ENCODE assay signal across 21 cellular contexts in genomic region chr11:61800331-61801281, GRCh38. TPM values are rescaled to one million over a fixed set of nuclear protein-coding genes. Genes with fewer than 3 reads are reported as not detected.
A peak's percentile ranks its signal among the peaks of the same experiment; 100 is the strongest.
DNase-seq lines count a peak whose midpoint lies in the region; ATAC-seq and TF ChIP-seq lines count a peak whose summit lies in the region.
"Had no signal": no experiment of that assay in that cellular context is flagged by ENCODE, and none has a peak within 500 bp of the region (broad histone marks: within the 10 kb centered on the region; RNA-seq: fewer than 3 reads in every experiment).

No MANE protein-coding gene starts in this region.

- intact Hi-C loops in PC-9 (cut with micrococcal nuclease; ENCODE audit: unreplicated experiment): no loop called here
- intact Hi-C loops in posterior vena cava (cut with DNase I): loop anchor here in 1 of 2 donors (10.0 kb wide), 1 partner anchor 754 kb away; no protein-coding TSS in a partner anchor
- intact Hi-C loops in transverse colon (cut with DNase I; ENCODE audit: low total_unique reads): no loop called here

- H3K27ac Mint-ChIP-seq in T-helper 2 cell treated with Interferon-gamma antibody and Interleukin-4, amounts not matched to agents 5 μg/mL and 100 μg/mL, for 36 hours: peak overlapping the region; percentile 33
- no peak overlapping the region for H3K27ac Mint-ChIP-seq in chondrocyte (ENCODE audit: unreplicated experiment)
- H3K27ac Mint-ChIP-seq in progenitor cell of endocrine pancreas: peak overlapping the region; percentile 19
- H3K27ac Mint-ChIP-seq: activated CD4-positive, alpha-beta T cell treated with anti-CD3 and anti-CD28 coated beads for 36 hours had no signal

- WGBS in transverse colon (ENCODE audit: low coverage in 1 of 2), 2 donors: 83 to 88% methylated on average over 3 of the region's 3 CpGs

- H2AFZ ChIP-seq in PC-9: no peak overlapping the region
- H2AFZ ChIP-seq: parathyroid adenoma had no signal

- in situ Hi-C loops in transverse colon (cut with MboI; ENCODE audit: low pct_ligation_motif_present in 1 of 4, low pct_unique_long_range_greater_than_20kb in 1 of 4, low sequenced_read_pairs in 3 of 4): no loop called here

- H3K79me2 ChIP-seq in PC-9 (ENCODE audit: low read depth): peaks cover 24% of the 10 kb centered on the region
- H3K79me2 ChIP-seq: parathyroid adenoma had no signal

- no peak overlapping the region for H3K4me3 ChIP-seq in PC-9
- no peak overlapping the region for H3K4me3 ChIP-seq in transverse colon
- H3K4me3 ChIP-seq: GM12878, lower lobe of right lung had no signal

- ATAC-seq in GM18861 (IDR thresholded peaks at IDR 0.05; ENCODE audit: unreplicated experiment): no peak
- ATAC-seq: activated CD4-positive, alpha-beta T cell treated with anti-CD3 and anti-CD28 coated beads for 36 hours; GM12878; lower lobe of right lung; Panc1 had no signal

- TSS peak; percentile 27 for BruUV-seq in PC-9 (replicated peaks; lab: Mats Ljungman, UMichigan)

- DNase-seq in T-helper 2 cell treated with Interferon-gamma antibody and Interleukin-4, amounts not matched to agents 5 μg/mL and 100 μg/mL, for 36 hours (ENCODE audit: low spot score): no peak
- DNase-seq in T-helper 2 cell: no peak
- DNase-seq in PC-9: no peak
- DNase-seq in chondrocyte (ENCODE audit: low spot score): peak; percentile 7
- no peak for DNase-seq in progenitor cell of endocrine pancreas (ENCODE audit: low spot score, unreplicated experiment)
- DNase-seq in posterior vena cava (ENCODE audit: low spot score): no peak
- DNase-seq in transverse colon: no peak
- DNase-seq: activated CD4-positive, alpha-beta T cell treated with anti-CD3 and anti-CD28 coated beads for 36 hours; activated CD8-positive, alpha-beta memory T cell treated with anti-CD3 and anti-CD28 coated beads, Interleukin-2, amount 50 U/mL, for 4 hours; activated naive CD4-positive, alpha-beta T cell; GOT3; lower lobe of right lung; NCI-H1417 treated with DMSO at 0.1 percent for 48 hours; stimulated activated naive CD4-positive, alpha-beta T cell treated with Interleukin-2 at 50 U/mL for 16 hours; T-helper 9 cell; trophoblast cell had no signal

- no peak overlapping the region for H3K4me2 ChIP-seq in PC-9

- no peaks in the 10 kb centered on the region; the same call in none of the 2 replicates for H4K20me1 ChIP-seq in PC-9 (ENCODE audit: insufficient read depth)

- TF ChIP-seq EP300 in transverse colon (IDR thresholded peaks at IDR 0.05; ENCODE audit: low read depth): no peak

- no peaks in the 10 kb centered on the region for H3K27me3 Mint-ChIP-seq in T-helper 2 cell treated with Interferon-gamma antibody and Interleukin-4, amounts not matched to agents 5 μg/mL and 100 μg/mL, for 36 hours (ENCODE audit: low read depth)
- no peaks in the 10 kb centered on the region for H3K27me3 Mint-ChIP-seq in chondrocyte (ENCODE audit: low read depth)
- H3K27me3 Mint-ChIP-seq in progenitor cell of endocrine pancreas: no peaks in the 10 kb centered on the region
- H3K27me3 Mint-ChIP-seq: activated CD4-positive, alpha-beta T cell treated with anti-CD3 and anti-CD28 coated beads for 36 hours had no signal

- TF ChIP-seq POLR2A in transverse colon (IDR thresholded peaks at IDR 0.05): no peak

- H3K27ac ChIP-seq in PC-9: no peak overlapping the region
- no peak overlapping the region for H3K27ac ChIP-seq in transverse colon
- H3K27ac ChIP-seq: lower lobe of right lung, parathyroid adenoma had no signal

- no peaks in the 10 kb centered on the region for H3K9me3 ChIP-seq in PC-9 (ENCODE audit: insufficient read depth, low read depth)
- no peaks in the 10 kb centered on the region for H3K9me3 ChIP-seq in transverse colon
- H3K9me3 ChIP-seq: lower lobe of right lung had no signal

- CTCF ChIA-PET in PC-9 (lab: Charles Lee): interaction anchor here (0.7 kb wide), 1 partner anchor 33 kb away, joined by 6 read pairs; no protein-coding TSS in a partner anchor

- no peaks in the 10 kb centered on the region for H3K9me2 ChIP-seq in PC-9 (ENCODE audit: insufficient read depth)

- peaks cover 55% of the 10 kb centered on the region; the same call in 1 of the 2 replicates for H3F3A ChIP-seq in PC-9 (ENCODE audit: insufficient read depth, low read depth)

- H3K27me3 ChIP-seq in PC-9 (ENCODE audit: insufficient read depth, low read depth) (no peaks in the 10 kb centered on the region), transverse colon (no peaks in the 10 kb centered on the region)

- POLR2A ChIA-PET in PC-9 (lab: Charles Lee; ENCODE audit: unreplicated experiment): interaction anchor here (0.7 kb wide), 1 partner anchor 14 kb away, joined by 6 read pairs; no protein-coding TSS in a partner anchor

- peaks cover 30% of the 10 kb centered on the region for H3K4me1 Mint-ChIP-seq in T-helper 2 cell treated with Interferon-gamma antibody and Interleukin-4, amounts not matched to agents 5 μg/mL and 100 μg/mL, for 36 hours (ENCODE audit: low read depth)
- H3K4me1 Mint-ChIP-seq in chondrocyte (ENCODE audit: low read depth) (peaks cover 7% of the 10 kb centered on the region), progenitor cell of endocrine pancreas (ENCODE audit: low read depth) (peaks cover 2% of the 10 kb centered on the region)

- H3K9me3 Mint-ChIP-seq in T-helper 2 cell treated with Interferon-gamma antibody and Interleukin-4, amounts not matched to agents 5 μg/mL and 100 μg/mL, for 36 hours: no peaks in the 10 kb centered on the region
- no peaks in the 10 kb centered on the region for H3K9me3 Mint-ChIP-seq in chondrocyte (ENCODE audit: low read depth)
- no peaks in the 10 kb centered on the region for H3K9me3 Mint-ChIP-seq in progenitor cell of endocrine pancreas (ENCODE audit: low read depth)

- H3K36me3 Mint-ChIP-seq in T-helper 2 cell treated with Interferon-gamma antibody and Interleukin-4, amounts not matched to agents 5 μg/mL and 100 μg/mL, for 36 hours (ENCODE audit: low read depth): peaks cover 76% of the 10 kb centered on the region
- H3K36me3 Mint-ChIP-seq in chondrocyte (ENCODE audit: low read depth) (peaks cover 20% of the 10 kb centered on the region), progenitor cell of endocrine pancreas (ENCODE audit: insufficient read depth) (peaks cover 20% of the 10 kb centered on the region)

- no peaks in the 10 kb centered on the region for H3K4me1 ChIP-seq in PC-9 (replicated peaks; ENCODE audit: insufficient read depth)
- H3K4me1 ChIP-seq in transverse colon: peaks cover 0 to 3% (median 0%) of the 10 kb centered on the region in 4 donors

- H3K36me3 ChIP-seq in PC-9 (ENCODE audit: low read depth) (0 out of 2 replicates have a peak, but pooled peaks cover 14% of the 10 kb centered on the region), transverse colon (no peaks in the 10 kb centered on the region)

- H3K4me3 Mint-ChIP-seq in T-helper 2 cell treated with Interferon-gamma antibody and Interleukin-4, amounts not matched to agents 5 μg/mL and 100 μg/mL, for 36 hours: no peak overlapping the region
- H3K4me3 Mint-ChIP-seq in chondrocyte (ENCODE audit: unreplicated experiment) (no peak overlapping the region), progenitor cell of endocrine pancreas (ENCODE audit: low read depth) (no peak overlapping the region)
- H3K4me3 Mint-ChIP-seq: activated CD4-positive, alpha-beta T cell treated with anti-CD3 and anti-CD28 coated beads for 36 hours; CD14-positive monocyte had no signal

- TF ChIP-seq CTCF in PC-9 (conservative IDR thresholded peaks at IDR 0.05): no peak
- no peak for TF ChIP-seq CTCF in chondrocyte (IDR thresholded peaks at IDR 0.05)
- TF ChIP-seq CTCF in progenitor cell of endocrine pancreas (IDR thresholded peaks at IDR 0.05; ENCODE audit: unreplicated experiment): no peak
- no peak for TF ChIP-seq CTCF in transverse colon (IDR thresholded peaks at IDR 0.05)

RNA-seq across cellular contexts. Expression of gene FEN1, which starts 7.9 kb away (rescaled TPM):
- total RNA-seq in PC-9 (2021) (56.5 and 60.9 TPM in 2 replicates), chondrocyte (12.6 to 27.1 TPM (median 13.2 TPM) in 3 replicates), progenitor cell of endocrine pancreas (34.4 and 36.6 TPM in 2 replicates), posterior vena cava (1 to 10 TPM; 4.6 to 6.0 TPM), transverse colon (1 to 10 TPM in 3 of 4 donors, under 1 TPM in 1; 1.00 to 9.4 (median 4.5) TPM)

RNA-seq across cellular contexts. Expression of gene TMEM258, which starts 8.2 kb away (rescaled TPM):
- total RNA-seq in PC-9 (2021) (141 and 217 TPM in 2 replicates), chondrocyte (103 to 133 TPM (median 106 TPM) in 3 replicates), progenitor cell of endocrine pancreas (175 and 185 TPM in 2 replicates), posterior vena cava (10 to 100 TPM; 78.2 to 84.7 TPM), transverse colon (10 to 100 TPM in 3 of 4 donors, 1 to 10 TPM in 1; 8.2 to 34.7 (median 23.7) TPM)

RNA-seq across cellular contexts. Expression of gene FADS1, which starts 16.2 kb away (rescaled TPM):
- total RNA-seq in PC-9 (2021) (114 and 150 TPM in 2 replicates), chondrocyte (72.6 to 95.5 TPM (median 74.6 TPM) in 3 replicates), progenitor cell of endocrine pancreas (114 and 121 TPM in 2 replicates), posterior vena cava (10 to 100 TPM; 28.8 to 29.8 TPM), transverse colon (10 to 100 TPM in 1 of 4 donors, 1 to 10 TPM in 3; 2.2 to 13.8 (median 3.7) TPM)

RNA-seq across cellular contexts. Expression of gene FADS2, which starts 27.5 kb away (rescaled TPM):
- 223 and 514 TPM in 2 replicates for total RNA-seq in PC-9 (2021)
- total RNA-seq in chondrocyte: 202 to 315 TPM (median 297 TPM) in 3 replicates
- 399 and 402 TPM in 2 replicates for total RNA-seq in progenitor cell of endocrine pancreas
- 100 to 1,000 TPM in 1 of 2 donors, 10 to 100 TPM in 1; 60.3 to 123 TPM for total RNA-seq in posterior vena cava
- total RNA-seq in transverse colon: 10 to 100 TPM in 1 of 4 donors, 1 to 10 TPM in 3; 2.7 to 28.8 (median 3.9) TPM

RNA-seq across cellular contexts. Expression of gene MYRF, which starts 48.2 kb away (rescaled TPM):
- total RNA-seq in PC-9 (2021) (15.3 and 16.3 TPM in 2 replicates), chondrocyte (1.6 to 1.7 TPM in 2 of 3 replicates, not detected in the other), progenitor cell of endocrine pancreas (117 and 128 TPM in 2 replicates), posterior vena cava (1 to 10 TPM; 3.1 to 3.7 TPM), transverse colon (10 to 100 TPM in 3 of 4 donors, 1 to 10 TPM in 1; 2.0 to 14.2 (median 10.7) TPM)
